ENCODE assay signal across 20 cellular contexts in genomic region chr11:111457731-111458368, GRCh38. TPM values are rescaled to one million over a fixed set of nuclear protein-coding genes. Genes with fewer than 3 reads are reported as not detected.
A peak's percentile ranks its signal among the peaks of the same experiment; 100 is the strongest.
DNase-seq lines count a peak whose midpoint lies in the region; ATAC-seq and TF ChIP-seq lines count a peak whose summit lies in the region.
"Had no signal": no experiment of that assay in that cellular context is flagged by ENCODE, and none has a peak within 500 bp of the region (broad histone marks: within the 10 kb centered on the region; RNA-seq: fewer than 3 reads in every experiment).

No MANE protein-coding gene starts in this region.

- WGBS in thyroid gland, 2 donors: 91 to 96% methylated on average over 6 to 9 of the region's 9 CpGs

- TF ChIP-seq POLR2A in thyroid gland (IDR thresholded peaks at IDR 0.05): no peak

- H3K4me3 ChIP-seq in thyroid gland (replicated peaks in 1 of 3): no peak overlapping the region
- H3K4me3 ChIP-seq: GM12878, SJSA1 had no signal

- no peaks in the 10 kb centered on the region for H3K9me3 ChIP-seq in thyroid gland
- H3K9me3 ChIP-seq: Caco-2, SJSA1 had no signal

- TF ChIP-seq CTCF in activated CD8-positive, alpha-beta T cell treated with anti-CD3 and anti-CD28 coated beads for 36 hours (IDR thresholded peaks at IDR 0.05): no peak
- TF ChIP-seq CTCF in GM13976 (IDR thresholded peaks at IDR 0.05; ENCODE audit: borderline replicate concordance, control extremely low read depth, extremely low read depth, insufficient read depth, missing control alignments): no peak
- TF ChIP-seq CTCF in type B pancreatic cell (conservative IDR thresholded peaks at IDR 0.05): no peak
- TF ChIP-seq CTCF in thyroid gland (IDR thresholded peaks at IDR 0.05): no peak

- no peak overlapping the region for H3K27ac ChIP-seq in thyroid gland
- H3K27ac ChIP-seq: SJSA1 had no signal

- POLR2A ChIA-PET in activated CD8-positive, alpha-beta T cell treated with anti-CD3 and anti-CD28 coated beads, Interleukin-2, amount 10 ng/mL, durations not matched to agents 7 days and 5 days (lab: Charles Lee): no interaction called here
- POLR2A ChIA-PET in activated CD8-positive, alpha-beta T cell treated with anti-CD3 and anti-CD28 coated beads for 36 hours (lab: Charles Lee): interaction anchor here (0.9 kb wide), 1 partner anchor 227 kb away, joined by 3 read pairs; no protein-coding TSS in a partner anchor

- H3K9me3 Mint-ChIP-seq in activated CD8-positive, alpha-beta T cell treated with anti-CD3 and anti-CD28 coated beads, Interleukin-2, amount 10 ng/mL, durations not matched to agents 7 days and 5 days (ENCODE audit: insufficient read depth): no peaks in the 10 kb centered on the region
- no peaks in the 10 kb centered on the region for H3K9me3 Mint-ChIP-seq in activated CD8-positive, alpha-beta T cell treated with anti-CD3 and anti-CD28 coated beads for 36 hours
- H3K9me3 Mint-ChIP-seq in type B pancreatic cell: no peaks in the 10 kb centered on the region
- H3K9me3 Mint-ChIP-seq: CD8-positive, alpha-beta T cell had no signal

- no peaks in the 10 kb centered on the region for H3K36me3 ChIP-seq in thyroid gland
- H3K36me3 ChIP-seq: SJSA1 had no signal

- no peaks in the 10 kb centered on the region for H3K36me3 Mint-ChIP-seq in activated CD8-positive, alpha-beta T cell treated with anti-CD3 and anti-CD28 coated beads, Interleukin-2, amount 10 ng/mL, durations not matched to agents 7 days and 5 days (ENCODE audit: low read depth)
- H3K36me3 Mint-ChIP-seq in activated CD8-positive, alpha-beta T cell treated with anti-CD3 and anti-CD28 coated beads for 36 hours (ENCODE audit: low read depth): no peaks in the 10 kb centered on the region
- H3K36me3 Mint-ChIP-seq in type B pancreatic cell: no peaks in the 10 kb centered on the region
- H3K36me3 Mint-ChIP-seq: CD8-positive, alpha-beta T cell had no signal

- H3K4me1 ChIP-seq in thyroid gland: no peaks in the 10 kb centered on the region

- in situ Hi-C loops in GM13976 (cut with MboI; ENCODE audit: low sequenced_read_pairs, unreplicated experiment): no loop called here

- intact Hi-C loops in activated CD8-positive, alpha-beta T cell treated with anti-CD3 and anti-CD28 coated beads for 36 hours (cut with micrococcal nuclease): loop anchor here (5.0 to 10.0 kb wide), 3 partner anchors 87 to 327 kb away; partner anchors contain the start of gene LAYN
- intact Hi-C loops in thyroid gland (cut with DNase I): no loop called here

- ATAC-seq in activated CD8-positive, alpha-beta T cell treated with anti-CD3 and anti-CD28 coated beads, Interleukin-2, amount 10 ng/mL, durations not matched to agents 7 days and 5 days: no peak
- no peak for ATAC-seq in activated CD8-positive, alpha-beta T cell treated with anti-CD3 and anti-CD28 coated beads for 36 hours
- no peak for ATAC-seq in GM19455 (IDR thresholded peaks at IDR 0.05; ENCODE audit: unreplicated experiment)
- ATAC-seq: CD8-positive, alpha-beta T cell; GM12878 had no signal

- no peaks in the 10 kb centered on the region for H3K27me3 ChIP-seq in thyroid gland
- H3K27me3 ChIP-seq: SJSA1 had no signal

- H3K27ac Mint-ChIP-seq in activated CD8-positive, alpha-beta T cell treated with anti-CD3 and anti-CD28 coated beads, Interleukin-2, amount 10 ng/mL, durations not matched to agents 7 days and 5 days: no peak overlapping the region
- H3K27ac Mint-ChIP-seq in activated CD8-positive, alpha-beta T cell treated with anti-CD3 and anti-CD28 coated beads for 36 hours: no peak overlapping the region
- H3K27ac Mint-ChIP-seq in type B pancreatic cell: no peak overlapping the region
- H3K27ac Mint-ChIP-seq: CD8-positive, alpha-beta T cell had no signal

- H3K27me3 Mint-ChIP-seq in activated CD8-positive, alpha-beta T cell treated with anti-CD3 and anti-CD28 coated beads, Interleukin-2, amount 10 ng/mL, durations not matched to agents 7 days and 5 days (ENCODE audit: low read depth): peaks cover 14% of the 10 kb centered on the region
- H3K27me3 Mint-ChIP-seq in activated CD8-positive, alpha-beta T cell treated with anti-CD3 and anti-CD28 coated beads for 36 hours: peaks cover 10% of the 10 kb centered on the region
- peaks cover 23% of the 10 kb centered on the region for H3K27me3 Mint-ChIP-seq in type B pancreatic cell

- peaks cover 8% of the 10 kb centered on the region for H3K4me1 Mint-ChIP-seq in activated CD8-positive, alpha-beta T cell treated with anti-CD3 and anti-CD28 coated beads, Interleukin-2, amount 10 ng/mL, durations not matched to agents 7 days and 5 days (ENCODE audit: low read depth)
- H3K4me1 Mint-ChIP-seq in activated CD8-positive, alpha-beta T cell treated with anti-CD3 and anti-CD28 coated beads for 36 hours (ENCODE audit: low read depth): peaks cover 7% of the 10 kb centered on the region
- H3K4me1 Mint-ChIP-seq in type B pancreatic cell (ENCODE audit: unreplicated experiment): no peaks in the 10 kb centered on the region

- DNase-seq in activated CD8-positive, alpha-beta T cell treated with anti-CD3 and anti-CD28 coated beads, Interleukin-2, amount 10 ng/mL, durations not matched to agents 7 days and 5 days: peak; percentile 11
- DNase-seq in activated CD8-positive, alpha-beta T cell treated with anti-CD3 and anti-CD28 coated beads for 36 hours: no peak
- DNase-seq in GM13976 (ENCODE audit: low spot score) (peak; percentile 10), ecto neural progenitor cell (ENCODE audit: low spot score) (peak; percentile 35), type B pancreatic cell (ENCODE audit: extremely low spot score, unreplicated experiment) (peak; percentile 49), HT-29 (ENCODE audit: low spot score) (no peak), thyroid gland (no peak)
- DNase-seq: C1 segment of cervical spinal cord; Caco-2; CD8-positive, alpha-beta T cell; KBM-7; MM.1S; NCI-H2029; NCI-H446 treated with DMSO at 0.1 percent for 48 hours; NCI-H526; Right ventricle myocardium superior; RPMI8226 had no signal

- CTCF ChIA-PET in activated CD8-positive, alpha-beta T cell treated with anti-CD3 and anti-CD28 coated beads, Interleukin-2, amount 10 ng/mL, durations not matched to agents 7 days and 5 days (lab: Charles Lee): interaction anchor here (1.2 kb wide), 1 partner anchor 71 kb away, joined by 5 read pairs; no protein-coding TSS in a partner anchor
- CTCF ChIA-PET in activated CD8-positive, alpha-beta T cell treated with anti-CD3 and anti-CD28 coated beads for 36 hours (lab: Charles Lee): interaction anchor here (1.5 to 5.5 kb wide), 3 partner anchors 11 to 386 kb away, joined by 3 to 39 read pairs (median 6); no protein-coding TSS in a partner anchor

- no peak overlapping the region for H3K4me3 Mint-ChIP-seq in activated CD8-positive, alpha-beta T cell treated with anti-CD3 and anti-CD28 coated beads, Interleukin-2, amount 10 ng/mL, durations not matched to agents 7 days and 5 days
- H3K4me3 Mint-ChIP-seq in activated CD8-positive, alpha-beta T cell treated with anti-CD3 and anti-CD28 coated beads for 36 hours: no peak overlapping the region
- H3K4me3 Mint-ChIP-seq in type B pancreatic cell: no peak overlapping the region
- H3K4me3 Mint-ChIP-seq: CD8-positive, alpha-beta T cell had no signal

RNA-seq across cellular contexts. Expression of gene BTG4, which starts 54.3 kb away (rescaled TPM):
- total RNA-seq in activated CD8-positive, alpha-beta T cell treated with anti-CD3 and anti-CD28 coated beads, Interleukin-2, amount 10 ng/mL, durations not matched to agents 7 days and 5 days: not detected
- total RNA-seq in activated CD8-positive, alpha-beta T cell treated with anti-CD3 and anti-CD28 coated beads for 36 hours: under 1 TPM; 0.36 to 0.98 TPM
- total RNA-seq in type B pancreatic cell (ENCODE audit: low replicate concordance): not detected in 2 replicates
- total RNA-seq in HT-29 (2014; rRNA removed; shearing (Covaris generic)): not detected in 2 replicates
- total RNA-seq in thyroid gland: not detected
- total RNA-seq: CD8-positive, alpha-beta T cell; GM12878; Right ventricle myocardium superior; SJSA1 had no signal

RNA-seq across cellular contexts. Expression of gene HOATZ, which starts 56.7 kb away (rescaled TPM):
- under 1 TPM in 1 of 2 experiments, not detected in 1; 0.37 TPM for total RNA-seq in activated CD8-positive, alpha-beta T cell treated with anti-CD3 and anti-CD28 coated beads, Interleukin-2, amount 10 ng/mL, durations not matched to agents 7 days and 5 days
- not detected for total RNA-seq in activated CD8-positive, alpha-beta T cell treated with anti-CD3 and anti-CD28 coated beads for 36 hours
- 0.75 TPM in 1 of 2 replicates, not detected in the other for total RNA-seq in type B pancreatic cell (ENCODE audit: low replicate concordance)
- total RNA-seq in HT-29 (2014; rRNA removed; shearing (Covaris generic)): not detected in 2 replicates
- total RNA-seq in thyroid gland: not detected
- total RNA-seq: Caco-2; CD8-positive, alpha-beta T cell; Right ventricle myocardium superior; SJSA1 had no signal

Comparison
In these comparisons a context has a peak if more than half of its experiments do, and no peak if none do; other contexts are left out.
1. DNase-seq: peak in activated CD8-positive, alpha-beta T cell treated with anti-CD3 and anti-CD28 coated beads, Interleukin-2, amount 10 ng/mL, durations not matched to agents 7 days and 5 days (single experiment), GM13976 (single experiment), ecto neural progenitor cell (single experiment) and type B pancreatic cell (single experiment); none in activated CD8-positive, alpha-beta T cell treated with anti-CD3 and anti-CD28 coated beads for 36 hours (single experiment), HT-29 (single experiment) and thyroid gland (0 of 2).